Comparison of ENCODE assay signal across 36 cellular contexts in the genomic region with DNA sequence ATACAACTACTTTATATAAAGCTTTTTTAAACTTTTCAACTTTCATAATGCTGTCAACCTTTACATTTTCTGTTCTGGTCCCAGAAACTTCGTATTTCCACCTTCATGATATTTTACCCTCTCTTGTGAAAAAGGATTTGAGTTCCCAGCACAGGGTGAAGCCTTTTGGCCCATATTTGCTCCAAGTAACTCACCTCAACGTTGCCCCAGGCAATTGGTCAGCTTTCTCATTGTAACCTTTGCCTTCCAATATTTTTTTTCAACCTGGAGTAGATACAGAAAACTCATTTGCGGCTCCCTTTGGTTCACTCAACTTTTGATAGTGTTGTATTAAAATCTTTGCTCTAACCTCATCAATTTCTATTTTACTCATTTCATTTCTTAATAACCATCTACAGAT.
"Had no signal": no experiment of that assay in that cellular context is flagged by ENCODE, and none has a peak within 500 bp of the region (broad histone marks: within the 10 kb centered on the region; RNA-seq: fewer than 3 reads in every experiment).

No MANE protein-coding gene starts in this region.

- DNase-seq: Karpas-422, Kasumi-1, KBM-7, KG1, MG63, MM.1S, MV-4-11, NCI-H1048, NCI-H1092, NCI-H1092 treated with DMSO at 0.1 percent for 48 hours, NCI-H1105, NCI-H1105 treated with DMSO at 0.1 percent for 48 hours, NCI-H1417, NCI-H1417 treated with DMSO at 0.1 percent for 48 hours, NCI-H1436, NCI-H1436 treated with DMSO at 0.1 percent for 48 hours, NCI-H146, NCI-H1694, NCI-H1694 treated with DMSO at 0.1 percent for 48 hours, NCI-H187, NCI-H187 treated with DMSO at 0.1 percent for 48 hours, NCI-H1930, NCI-H2029, NCI-H2029 treated with DMSO at 0.1 percent for 48 hours, NCI-H2081, NCI-H2081 treated with DMSO at 0.1 percent for 48 hours, NCI-H2107, NCI-H2171, NCI-H2171 treated with DMSO at 0.1 percent for 48 hours, NCI-H2227 treated with DMSO at 0.1 percent for 48 hours, NCI-H226, NCI-H345, NCI-H446, NCI-H446 treated with DMSO at 0.1 percent for 48 hours, NCI-H510A treated with DMSO at 0.1 percent for 48 hours had no signal

- H3K9ac ChIP-seq: KMS-11 had no signal

- H3K9me3 ChIP-seq: MG63 had no signal

- H3K27ac ChIP-seq: KMS-11 had no signal

- H3K4me2 ChIP-seq: KMS-11 had no signal

- H3K27me3 ChIP-seq: MG63 had no signal

- H3K36me3 ChIP-seq: MG63 had no signal

- H3K4me3 ChIP-seq: MG63 had no signal
